ENCODE assay signal across 8 cellular contexts in genomic region chr2:231483398-231484329, GRCh38. TPM values are rescaled to one million over a fixed set of nuclear protein-coding genes. Genes with fewer than 3 reads are reported as not detected.
DNase-seq lines count a peak whose midpoint lies in the region; ATAC-seq and TF ChIP-seq lines count a peak whose summit lies in the region.

No MANE protein-coding gene starts in this region.

- H3K36me3 Mint-ChIP-seq in naive thymus-derived CD4-positive, alpha-beta T cell = peaks cover 0 to 4% (median 0%) of the 10 kb centered on the region in 5 donors

- peak overlapping the region; percentile 73 to 96 (median 89) for H3K27ac Mint-ChIP-seq in naive thymus-derived CD4-positive, alpha-beta T cell

- DNase-seq in T-helper 9 cell (peak; percentile 9), colonic mucosa (no peak), vagina (ENCODE audit: extremely low spot score in 2 of 2) (no peak), NCI-H1417 (lab: John Stamatoyannopoulos, UW) (no peak), NCI-H1092 (lab: John Stamatoyannopoulos, UW) (no peak), cortex of kidney (lab: John Stamatoyannopoulos, UW) (no peak)
- peak; percentile 24 to 59 (median 32) for DNase-seq in naive thymus-derived CD4-positive, alpha-beta T cell

- peak overlapping the region; percentile 1 for H3K27ac ChIP-seq in colonic mucosa
- peak overlapping the region; percentile 83 for H3K27ac ChIP-seq in naive thymus-derived CD4-positive, alpha-beta T cell (ENCODE audit: low read depth, low read length)
- H3K27ac ChIP-seq in vagina = peak overlapping the region; percentile 76

- POLR2A ChIA-PET in naive thymus-derived CD4-positive, alpha-beta T cell (lab: Charles Lee) = interaction anchor here (0.6 to 7.7 kb wide), 8 partner anchors 16 to 422 kb away, joined by 3 to 130 read pairs (median 5); partner anchors contain the start of genes NCL and PTMA

- H3K4me1 Mint-ChIP-seq in naive thymus-derived CD4-positive, alpha-beta T cell = peaks cover 0 to 18% (median 11%) of the 10 kb centered on the region in 7 donors

- H3K4me3 ChIP-seq in colonic mucosa (peak overlapping the region; percentile 41), vagina (peak overlapping the region; percentile 39 to 49)
- H3K4me3 ChIP-seq in naive thymus-derived CD4-positive, alpha-beta T cell (ENCODE audit: low read length) = peak overlapping the region; percentile 73

- H3K27me3 ChIP-seq in colonic mucosa = no peaks in the 10 kb centered on the region
- H3K27me3 ChIP-seq in naive thymus-derived CD4-positive, alpha-beta T cell (ENCODE audit: control insufficient read depth in 2 of 2, insufficient read depth in 2 of 2, low read length in 2 of 2) = no peaks in the 10 kb centered on the region
- no peaks in the 10 kb centered on the region for H3K27me3 ChIP-seq in vagina

- H3K9me3 ChIP-seq in colonic mucosa (no peaks in the 10 kb centered on the region), vagina (no peaks in the 10 kb centered on the region)
- no peaks in the 10 kb centered on the region for H3K9me3 ChIP-seq in naive thymus-derived CD4-positive, alpha-beta T cell (ENCODE audit: control insufficient read depth in 2 of 3, low read length in 3 of 3)

- peak overlapping the region in 1 of 2 donors; percentile 66 for H3K9ac ChIP-seq in colonic mucosa (ENCODE audit: low read depth in 2 of 2, low read length in 2 of 2)

- no peaks in the 10 kb centered on the region for H3K27me3 Mint-ChIP-seq in naive thymus-derived CD4-positive, alpha-beta T cell

- CTCF ChIA-PET in naive thymus-derived CD4-positive, alpha-beta T cell (lab: Charles Lee) = interaction anchor here (0.7 to 1.9 kb wide), 12 partner anchors 18 to 78 kb away, joined by 3 to 20 read pairs (median 4); partner anchors contain the start of genes NCL and NMUR1

- no peak for TF ChIP-seq POLR2A in vagina (IDR thresholded peaks at IDR 0.05)

- intact Hi-C loops in colonic mucosa (cut with DNase I) (loop anchor here (10.0 kb wide), 1 partner anchor 71 kb away; no protein-coding TSS in a partner anchor), vagina (cut with DNase I) (no loop called here)
- intact Hi-C loops in naive thymus-derived CD4-positive, alpha-beta T cell (cut with micrococcal nuclease) = loop anchor here (1.0 kb wide), 2 partner anchors 19 to 31 kb away; partner anchors contain the start of gene NCL (in 1 of the 2)

- H3K4me1 ChIP-seq in colonic mucosa (no peaks in the 10 kb centered on the region), vagina (peaks cover 7% of the 10 kb centered on the region)
- peaks cover 0 to 4% of the 10 kb centered on the region in 2 donors for H3K4me1 ChIP-seq in naive thymus-derived CD4-positive, alpha-beta T cell (ENCODE audit: control insufficient read depth in 2 of 2, insufficient read depth in 2 of 2, low read length in 2 of 2)

- TF ChIP-seq CTCF in colonic mucosa (IDR thresholded peaks at IDR 0.05) (no peak), vagina (IDR thresholded peaks at IDR 0.05) (no peak)

- H3K36me3 ChIP-seq in colonic mucosa = no peaks in the 10 kb centered on the region
- H3K36me3 ChIP-seq in naive thymus-derived CD4-positive, alpha-beta T cell (ENCODE audit: control insufficient read depth in 2 of 3, insufficient read depth in 3 of 3, low read length in 3 of 3) = no peaks in the 10 kb centered on the region
- no peaks in the 10 kb centered on the region for H3K36me3 ChIP-seq in vagina

- H3K9me3 Mint-ChIP-seq in naive thymus-derived CD4-positive, alpha-beta T cell = no peaks in the 10 kb centered on the region

- peak; percentile 23 for ATAC-seq in GM19372 (IDR thresholded peaks at IDR 0.05; ENCODE audit: low read depth, unreplicated experiment)
- ATAC-seq in naive thymus-derived CD4-positive, alpha-beta T cell = peak; percentile 58

- peak overlapping the region; percentile 60 to 87 (median 82) for H3K4me3 Mint-ChIP-seq in naive thymus-derived CD4-positive, alpha-beta T cell

RNA-seq across cellular contexts. Expression of gene NCL, which starts 19.4 kb away (rescaled TPM):
- total RNA-seq in colonic mucosa = 100 to 1,000 TPM; 309 to 534 TPM
- total RNA-seq in naive thymus-derived CD4-positive, alpha-beta T cell = 100 to 1,000 TPM; 411 to 647 (median 426) TPM
- 100 to 1,000 TPM; 470 to 662 TPM for polyA plus RNA-seq in naive thymus-derived CD4-positive, alpha-beta T cell
- total RNA-seq in vagina = 348 TPM

RNA-seq across cellular contexts. Expression of gene NMUR1, which starts 46.6 kb away (rescaled TPM):
- total RNA-seq in colonic mucosa (under 1 TPM; 0.30 to 0.45 TPM), vagina (not detected)
- total RNA-seq in naive thymus-derived CD4-positive, alpha-beta T cell = 1 to 10 TPM in 2 of 5 experiments, under 1 TPM in 1, not detected in 2; 0.72 to 7.0 (median 1.4) TPM
- not detected for polyA plus RNA-seq in naive thymus-derived CD4-positive, alpha-beta T cell

Comparison
In these comparisons a context has a peak if more than half of its experiments do, and no peak if none do; other contexts are left out.
1. DNase-seq: peak in T-helper 9 cell (single experiment) and naive thymus-derived CD4-positive, alpha-beta T cell (9 of 9); none in colonic mucosa (single experiment), vagina (0 of 2), NCI-H1417 (0 of 3), NCI-H1092 (single experiment) and cortex of kidney (single experiment).
2. H3K27ac ChIP-seq: peak in every context shown above with its lines; median percentile 83 in naive thymus-derived CD4-positive, alpha-beta T cell; 76 in vagina; 1 in colonic mucosa.
3. Peak in every context shown above with its lines, with median percentiles within 50 percentile points of each other: H3K4me3 ChIP-seq.